Comparison of ENCODE assay signal across 26 cellular contexts in genomic region chr15:31108836-31109235, GRCh38. TPM values are rescaled to one million over a fixed set of nuclear protein-coding genes. Genes with fewer than 3 reads are reported as not detected.
A peak's percentile ranks its signal among the peaks of the same experiment; 100 is the strongest.
DNase-seq lines count a peak whose midpoint lies in the region; ATAC-seq and TF ChIP-seq lines count a peak whose summit lies in the region.
"Had no signal": no experiment of that assay in that cellular context is flagged by ENCODE, and none has a peak within 500 bp of the region (broad histone marks: within the 10 kb centered on the region; RNA-seq: fewer than 3 reads in every experiment).

No MANE protein-coding gene starts in this region.

- ATAC-seq in GM21367 (IDR thresholded peaks at IDR 0.05; ENCODE audit: unreplicated experiment) (no peak), HG02852 (IDR thresholded peaks at IDR 0.05; ENCODE audit: unreplicated experiment) (no peak)

- H3K36me3 ChIP-seq in brain microvascular endothelial cell (replicated peaks), result no peaks in the 10 kb centered on the region
- H3K36me3 ChIP-seq: SJCRH30 had no signal

- no peak overlapping the region for H3K27ac ChIP-seq in brain microvascular endothelial cell
- H3K27ac ChIP-seq: HL-60, SJCRH30 had no signal

- no peak overlapping the region for H3K4me3 ChIP-seq in brain microvascular endothelial cell (ENCODE audit: low read depth, low read length)
- H3K4me3 ChIP-seq: SJCRH30 had no signal

- H3K27me3 ChIP-seq in brain microvascular endothelial cell (replicated peaks), result no peaks in the 10 kb centered on the region
- H3K27me3 ChIP-seq: SJCRH30 had no signal

- no peak for TF ChIP-seq CTCF in brain microvascular endothelial cell (IDR thresholded peaks at IDR 0.05; ENCODE audit: low read depth, low read length, missing control alignments)

- DNase-seq in HT1080 (ENCODE audit: low read depth), result peak; percentile 20
- peak; percentile 37 for DNase-seq in brain microvascular endothelial cell
- peak; percentile 14 for DNase-seq in islet precursor cell
- no peak for DNase-seq in DMS153 (lab: John Stamatoyannopoulos, UW)
- no peak for DNase-seq in stimulated activated CD4-positive, alpha-beta T cell treated with anti-CD3 and anti-CD28 coated beads, Interleukin-15, amount 100 ng/mL, for 24 hours
- DNase-seq: CD4-positive, CD25-positive, alpha-beta regulatory T cell; COR-L47; DMS 273 treated with DMSO at 0.1 percent for 48 hours; DND-41; GDM1; H9; HFFc6; NCI-H1694; NCI-H2081; NCI-H2171; NCI-H446; NCI-H526; OCI-M1; SJCRH30; T-helper 1 cell had no signal

- in situ Hi-C loops in brain microvascular endothelial cell (cut with HindIII; ENCODE audit: low pct_ligation_motif_present, low sequenced_read_pairs), result no loop called here

RNA-seq across cellular contexts. Expression of gene TRPM1, which starts 7.3 kb away (rescaled TPM):
- 0.03 TPM in 1 of 2 replicates, not detected in the other for total RNA-seq in HT1080 (2014; rRNA removed; shearing (Covaris generic))
- not detected in 2 replicates for polyA plus RNA-seq in HT1080 (2015; cell fraction: cytosol; rRNA removed)
- polyA plus RNA-seq in HT1080 (2015; cell fraction: nucleus; rRNA removed), result not detected in 2 replicates
- total RNA-seq: A673; CD4-positive, CD25-positive, alpha-beta regulatory T cell; H9; HT-29; MCF 10A had no signal
- polyA plus RNA-seq: CD4-positive, CD25-positive, alpha-beta regulatory T cell had no signal

Comparison
In these comparisons a context has a peak if more than half of its experiments do, and no peak if none do; other contexts are left out.
1. DNase-seq: peak in HT1080 (single experiment), brain microvascular endothelial cell (single experiment) and islet precursor cell (single experiment); none in DMS153 (single experiment) and stimulated activated CD4-positive, alpha-beta T cell treated with anti-CD3 and anti-CD28 coated beads, Interleukin-15, amount 100 ng/mL, for 24 hours (single experiment).